ENCODE assay signal across 8 cellular contexts in genomic region chrX:47311857-47312774, GRCh38. TPM values are rescaled to one million over a fixed set of nuclear protein-coding genes. Genes with fewer than 3 reads are reported as not detected.
DNase-seq lines count a peak whose midpoint lies in the region; ATAC-seq and TF ChIP-seq lines count a peak whose summit lies in the region.

No MANE protein-coding gene starts in this region.

- no peak for DNase-seq in activated CD4-positive, CD25-positive, alpha-beta regulatory T cell treated with anti-CD3 and anti-CD28 coated beads, Interleukin-2, amount 50 U/mL, for 72 hours
- DNase-seq in NCI-H446 treated with DMSO at 0.1 percent for 48 hours (lab: John Stamatoyannopoulos, UW) = peak; percentile 26
- DNase-seq in activated T-cell treated with anti-CD3 and anti-CD28 coated beads, Interleukin-2, amount 50 U/mL, for 1 hour = peak; percentile 40
- peak; percentile 66 for DNase-seq in fibroblast of villous mesenchyme (ENCODE audit: low read depth)
- no peak for DNase-seq in psoas muscle

- intact Hi-C loops in psoas muscle (cut with DNase I) = no loop called here

- H3K4me3 ChIP-seq in fibroblast of villous mesenchyme (ENCODE audit: low read depth, low read length) (no peak overlapping the region), psoas muscle (no peak overlapping the region)

- no peaks in the 10 kb centered on the region for H3K9me3 ChIP-seq in psoas muscle

- peak; percentile 66 for TF ChIP-seq CTCF in fibroblast of villous mesenchyme (IDR thresholded peaks at IDR 0.05; ENCODE audit: insufficient read depth, low read depth, low read length)
- peak; percentile 24 for TF ChIP-seq CTCF in psoas muscle (IDR thresholded peaks at IDR 0.05)

- H3K36me3 ChIP-seq in psoas muscle (ENCODE audit: insufficient read depth in 1 of 2, low read depth in 1 of 2) = no peaks in the 10 kb centered on the region

- peak; percentile 41 to 56 for ATAC-seq in activated CD4-positive, CD25-positive, alpha-beta regulatory T cell treated with anti-CD3 and anti-CD28 coated beads, Interleukin-2, amount 50 U/mL, for 24 hours
- ATAC-seq in psoas muscle = no peak
- ATAC-seq in GM21367 (IDR thresholded peaks at IDR 0.05; ENCODE audit: unreplicated experiment) = no peak
- ATAC-seq in HG03378 (IDR thresholded peaks at IDR 0.05; ENCODE audit: unreplicated experiment) = no peak

- WGBS in psoas muscle, 3 donors = 44% methylated on average over 19 of the region's 19 CpGs

- peaks cover 0 to 39% (median 0%) of the 10 kb centered on the region in 3 donors for H3K27me3 ChIP-seq in psoas muscle (ENCODE audit: insufficient read depth in 3 of 3, low read length in 2 of 3)

- no peaks in the 10 kb centered on the region for H3K4me1 ChIP-seq in psoas muscle

- H3K27ac ChIP-seq in psoas muscle = no peak overlapping the region

RNA-seq across cellular contexts. Expression of gene ZNF157, which starts 58.3 kb away (rescaled TPM):
- total RNA-seq in fibroblast of villous mesenchyme = under 0.01 TPM in 2 replicates
- total RNA-seq in psoas muscle = not detected
- under 1 TPM in 2 of 3 donors, not detected in 1; 0.07 to 0.17 TPM for polyA plus RNA-seq in psoas muscle

Comparison
In these comparisons a context has a peak if more than half of its experiments do, and no peak if none do; other contexts are left out.
1. ATAC-seq: peak in activated CD4-positive, CD25-positive, alpha-beta regulatory T cell treated with anti-CD3 and anti-CD28 coated beads, Interleukin-2, amount 50 U/mL, for 24 hours (2 of 2); none in psoas muscle (0 of 4), GM21367 (single experiment) and HG03378 (single experiment).
2. DNase-seq: peak in NCI-H446 treated with DMSO at 0.1 percent for 48 hours (single experiment), activated T-cell treated with anti-CD3 and anti-CD28 coated beads, Interleukin-2, amount 50 U/mL, for 1 hour (single experiment) and fibroblast of villous mesenchyme (single experiment); none in activated CD4-positive, CD25-positive, alpha-beta regulatory T cell treated with anti-CD3 and anti-CD28 coated beads, Interleukin-2, amount 50 U/mL, for 72 hours (single experiment) and psoas muscle (0 of 2).